Comparison of ENCODE assay signal across 1 cellular context in genomic region chr14:88143817-88144216, GRCh38.
TF ChIP-seq lines count a peak whose summit lies in the region.

No MANE protein-coding gene starts in this region.

TF ChIP-seq in H1, 55 proteins besides CTCF, POLR2A, EP300 and RAD21 (continued from another document):
- no peak for TF ChIP-seq USF2 (IDR thresholded peaks at IDR 0.05; ENCODE audit: low read length)
- TF ChIP-seq YY1 (IDR thresholded peaks at IDR 0.05; ENCODE audit: low read depth, low read length) = no peak
- no peak for TF ChIP-seq ATF2 (IDR thresholded peaks at IDR 0.05; ENCODE audit: low read length)
- TF ChIP-seq KDM5A (IDR thresholded peaks at IDR 0.05; ENCODE audit: low read length) = no peak
- TF ChIP-seq NANOG (IDR thresholded peaks at IDR 0.05; ENCODE audit: insufficient read depth, low read depth, low read length, poor library complexity, severe bottlenecking) = no peak
- no peak for TF ChIP-seq SAP30 (IDR thresholded peaks at IDR 0.05; ENCODE audit: insufficient read depth, insufficient replicate concordance, low read length)
- TF ChIP-seq CBX8 (IDR thresholded peaks at IDR 0.05; ENCODE audit: borderline replicate concordance, low read depth, low read length) = no peak
- no peak for TF ChIP-seq SP1 (IDR thresholded peaks at IDR 0.05; ENCODE audit: low read depth, low read length)
- no peak for TF ChIP-seq SRF (IDR thresholded peaks at IDR 0.05; ENCODE audit: low read depth, low read length)
- TF ChIP-seq BACH1 (IDR thresholded peaks at IDR 0.05; ENCODE audit: low read length) = no peak
- TF ChIP-seq ASH2L (IDR thresholded peaks at IDR 0.05; ENCODE audit: low read length) = no peak
